Comparison of ENCODE assay signal across 17 cellular contexts in genomic region chr9:31520301-31521085, GRCh38.
DNase-seq lines count a peak whose midpoint lies in the region; ATAC-seq lines count a peak whose summit lies in the region.
"Had no signal": no experiment of that assay in that cellular context is flagged by ENCODE, and none has a peak within 500 bp of the region (broad histone marks: within the 10 kb centered on the region; RNA-seq: fewer than 3 reads in every experiment).

No MANE protein-coding gene starts in this region.

- H3K27ac Mint-ChIP-seq in stimulated activated naive B cell treated with anti-CD40 and anti-IgM and Interleukin-4, amounts not matched to agents 10 μg/mL and 1 μg/mL and 100 μg/mL, for 72 hours = peak overlapping the region; percentile 42
- H3K27ac Mint-ChIP-seq: activated CD8-positive, alpha-beta T cell treated with anti-CD3 and anti-CD28 coated beads, Interleukin-2, amount 10 ng/mL, durations not matched to agents 7 days and 5 days; activated T-helper 2 cell treated with anti-CD3 and anti-CD28 coated beads, Interferon-gamma antibody, Interleukin-2, Interleukin-4, amounts not matched to agents 10 μg/mL and 5 μg/mL and 100 μg/mL, durations not matched to agents 14 hours and 24 hours and 36 hours; stimulated activated effector memory CD8-positive, alpha-beta T cell treated with anti-CD3 and anti-CD28 coated beads, Interleukin-12 subunit alpha, Interleukin-12 subunit beta, amount 100 ng/mL, for 72 hours had no signal

- peaks cover 3 to 24% of the 10 kb centered on the region in 2 donors for H3K36me3 Mint-ChIP-seq in stimulated activated naive B cell treated with anti-CD40 and anti-IgM and Interleukin-4, amounts not matched to agents 10 μg/mL and 1 μg/mL and 100 μg/mL, for 72 hours
- H3K36me3 Mint-ChIP-seq: stimulated activated effector memory CD8-positive, alpha-beta T cell treated with anti-CD3 and anti-CD28 coated beads, Interleukin-12 subunit alpha, Interleukin-12 subunit beta, amount 100 ng/mL, for 72 hours had no signal

- H3K4me1 Mint-ChIP-seq in stimulated activated naive B cell treated with anti-CD40 and anti-IgM and Interleukin-4, amounts not matched to agents 10 μg/mL and 1 μg/mL and 100 μg/mL, for 72 hours = peaks cover 14 to 29% of the 10 kb centered on the region in 2 donors

- H3K9me3 Mint-ChIP-seq in stimulated activated naive B cell treated with anti-CD40 and anti-IgM and Interleukin-4, amounts not matched to agents 10 μg/mL and 1 μg/mL and 100 μg/mL, for 72 hours = peaks cover 8 to 17% of the 10 kb centered on the region in 2 donors
- H3K9me3 Mint-ChIP-seq: activated T-helper 2 cell treated with anti-CD3 and anti-CD28 coated beads, Interferon-gamma antibody, Interleukin-2, Interleukin-4, amounts not matched to agents 10 μg/mL and 5 μg/mL and 100 μg/mL, durations not matched to agents 14 hours and 24 hours and 36 hours had no signal

- no peak for DNase-seq in stimulated activated naive B cell treated with anti-CD40 and anti-IgM and Interleukin-4, amounts not matched to agents 10 μg/mL and 1 μg/mL and 100 μg/mL, for 72 hours
- DNase-seq in dedifferentiated amniotic fluid mesenchymal stem cell (ENCODE audit: extremely low spot score) (no peak), hepatic stellate cell (ENCODE audit: low spot score) (no peak), NCI-H345 (lab: John Stamatoyannopoulos, UW) (no peak)
- DNase-seq: activated CD8-positive, alpha-beta T cell treated with anti-CD3 and anti-CD28 coated beads, Interleukin-2, amount 10 ng/mL, durations not matched to agents 7 days and 5 days; amygdala; DND-41; islet precursor cell; NCI-H2171; right lobe of liver; stimulated activated CD4-positive, alpha-beta T cell treated with anti-CD3 and anti-CD28 coated beads, Interleukin-4, amount 100 ng/mL, for 24 hours; upper lobe of right lung had no signal

- peaks cover 0 to 5% of the 10 kb centered on the region in 2 donors for H3K27me3 Mint-ChIP-seq in stimulated activated naive B cell treated with anti-CD40 and anti-IgM and Interleukin-4, amounts not matched to agents 10 μg/mL and 1 μg/mL and 100 μg/mL, for 72 hours

- H3K4me3 Mint-ChIP-seq in stimulated activated naive B cell treated with anti-CD40 and anti-IgM and Interleukin-4, amounts not matched to agents 10 μg/mL and 1 μg/mL and 100 μg/mL, for 72 hours = no peak overlapping the region
- H3K4me3 Mint-ChIP-seq: activated CD8-positive, alpha-beta T cell treated with anti-CD3 and anti-CD28 coated beads, Interleukin-2, amount 10 ng/mL, durations not matched to agents 7 days and 5 days; stimulated activated effector memory CD8-positive, alpha-beta T cell treated with anti-CD3 and anti-CD28 coated beads, Interleukin-12 subunit alpha, Interleukin-12 subunit beta, amount 100 ng/mL, for 72 hours had no signal

- ATAC-seq in GM19351 (IDR thresholded peaks at IDR 0.05; ENCODE audit: unreplicated experiment) = peak; percentile 79
- peak; percentile 71 for ATAC-seq in GM21786 (IDR thresholded peaks at IDR 0.05; ENCODE audit: unreplicated experiment)
- ATAC-seq in HG03175 (IDR thresholded peaks at IDR 0.05; ENCODE audit: unreplicated experiment) = peak; percentile 64
- peak; percentile 77 to 79 for ATAC-seq in stimulated activated naive B cell treated with anti-CD40 and anti-IgM and Interleukin-4, amounts not matched to agents 10 μg/mL and 1 μg/mL and 100 μg/mL, for 72 hours (replicated peaks)
- ATAC-seq: activated CD8-positive, alpha-beta T cell treated with anti-CD3 and anti-CD28 coated beads, Interleukin-2, amount 10 ng/mL, durations not matched to agents 7 days and 5 days; right lobe of liver; stimulated activated effector memory CD8-positive, alpha-beta T cell treated with anti-CD3 and anti-CD28 coated beads, Interleukin-12 subunit alpha, Interleukin-12 subunit beta, amount 100 ng/mL, for 72 hours; upper lobe of right lung had no signal
